In the genomic region with DNA sequence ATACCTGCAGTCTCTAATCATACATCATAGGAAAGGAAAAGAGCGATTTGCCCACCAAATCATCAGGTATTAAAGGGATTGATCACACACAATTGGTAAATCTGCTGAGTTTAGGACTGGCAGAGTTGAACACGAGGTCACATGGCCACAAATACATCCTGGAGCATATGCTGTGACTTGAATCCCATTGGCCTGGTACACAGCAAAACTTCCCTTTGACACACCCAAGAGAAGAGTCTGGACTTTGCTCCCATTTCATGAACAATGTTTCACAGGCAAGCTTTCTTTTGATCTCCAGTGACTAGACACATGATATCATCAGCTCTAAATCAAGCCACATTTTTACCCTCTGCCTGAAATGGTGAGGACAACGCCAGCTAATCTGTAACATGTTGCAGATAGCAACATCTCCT, we compare ENCODE assay signal across 1 cellular context.
A peak's percentile ranks its signal among the peaks of the same experiment; 100 is the strongest.
TF ChIP-seq lines count a peak whose summit lies in the region.

No MANE protein-coding gene starts in this region.

TF ChIP-seq in HepG2, 621 proteins besides CTCF, POLR2A, EP300 and RAD21 (continued from another document and continues in another):
- TF ChIP-seq SIX4 (CRISPR knock-in tag; IDR thresholded peaks at IDR 0.05) (0 out of 2 replicates have a peak, but pooled peaks have one; percentile 68), HOXA5 (CRISPR knock-in tag; IDR thresholded peaks at IDR 0.05) (no peak), ZNF431 (CRISPR knock-in tag; IDR thresholded peaks at IDR 0.05; ENCODE audit: borderline replicate concordance, low read depth) (peak; percentile 65; the same call in 1 of the 2 replicates), TBX2 (CRISPR knock-in tag; IDR thresholded peaks at IDR 0.05; ENCODE audit: borderline replicate concordance) (peak; percentile 89), ZNF550 (CRISPR knock-in tag; IDR thresholded peaks at IDR 0.05; ENCODE audit: borderline replicate concordance) (no peak), SMAD3 (CRISPR knock-in tag; IDR thresholded peaks at IDR 0.05) (peak; percentile 90; the same call in 1 of the 2 replicates), POLR2G (IDR thresholded peaks at IDR 0.05; ENCODE audit: low read depth, low read length) (no peak), ZNF850 (CRISPR knock-in tag; conservative IDR thresholded peaks at IDR 0.05) (no peak), PHF20 (CRISPR knock-in tag; IDR thresholded peaks at IDR 0.05) (peak; percentile 26; the same call in 1 of the 2 replicates), SMYD3 (CRISPR knock-in tag; IDR thresholded peaks at IDR 0.05) (no peak), ATF7 (IDR thresholded peaks at IDR 0.05) (peak; percentile 50; the same call in 1 of the 2 replicates), ATF7 (CRISPR knock-in tag; IDR thresholded peaks at IDR 0.05) (peak; percentile 57; the same call in 1 of the 2 replicates), ZNF841 (CRISPR knock-in tag; IDR thresholded peaks at IDR 0.05; ENCODE audit: borderline replicate concordance) (no peak), ZMYM3 (CRISPR knock-in tag; IDR thresholded peaks at IDR 0.05) (no peak), YEATS2 (CRISPR knock-in tag; IDR thresholded peaks at IDR 0.05; ENCODE audit: borderline replicate concordance) (peak; percentile 53; the same call in 1 of the 2 replicates), SOX13 (IDR thresholded peaks at IDR 0.05) (peak; percentile 56; the same call in 1 of the 2 replicates), SOX13 (CRISPR knock-in tag; conservative IDR thresholded peaks at IDR 0.05 in 1 of 2, IDR thresholded peaks at IDR 0.05 in 1 of 2) (peak in 1 of 2 experiments; percentile 94; a peak in 2 of 4 replicates), ZNF589 (CRISPR knock-in tag; conservative IDR thresholded peaks at IDR 0.05) (peak; percentile 35; the same call in 1 of the 2 replicates), ZFY (CRISPR knock-in tag; IDR thresholded peaks at IDR 0.05) (no peak), ZMYM2 (CRISPR knock-in tag; IDR thresholded peaks at IDR 0.05) (peak; percentile 80), ZNF678 (CRISPR knock-in tag; IDR thresholded peaks at IDR 0.05) (no peak), TP53 (CRISPR knock-in tag; conservative IDR thresholded peaks at IDR 0.05) (no peak), ZNF335 (CRISPR knock-in tag; IDR thresholded peaks at IDR 0.05) (peak; percentile 81; the same call in 1 of the 2 replicates), ZNF557 (CRISPR knock-in tag; IDR thresholded peaks at IDR 0.05) (no peak), TCF7 (IDR thresholded peaks at IDR 0.05; ENCODE audit: low read depth) (peak; percentile 92), ZNF3 (CRISPR knock-in tag; IDR thresholded peaks at IDR 0.05) (peak; percentile 42; the same call in 1 of the 2 replicates), ZNF614 (CRISPR knock-in tag; IDR thresholded peaks at IDR 0.05; ENCODE audit: borderline replicate concordance) (peak; percentile 87; the same call in 1 of the 2 replicates), FOXK1 (CRISPR knock-in tag; IDR thresholded peaks at IDR 0.05; ENCODE audit: borderline replicate concordance, low read depth) (peak; percentile 85; the same call in 1 of the 2 replicates), THAP11 (CRISPR knock-in tag; IDR thresholded peaks at IDR 0.05) (peak; percentile 79)
- TF ChIP-seq, protein P1, sequence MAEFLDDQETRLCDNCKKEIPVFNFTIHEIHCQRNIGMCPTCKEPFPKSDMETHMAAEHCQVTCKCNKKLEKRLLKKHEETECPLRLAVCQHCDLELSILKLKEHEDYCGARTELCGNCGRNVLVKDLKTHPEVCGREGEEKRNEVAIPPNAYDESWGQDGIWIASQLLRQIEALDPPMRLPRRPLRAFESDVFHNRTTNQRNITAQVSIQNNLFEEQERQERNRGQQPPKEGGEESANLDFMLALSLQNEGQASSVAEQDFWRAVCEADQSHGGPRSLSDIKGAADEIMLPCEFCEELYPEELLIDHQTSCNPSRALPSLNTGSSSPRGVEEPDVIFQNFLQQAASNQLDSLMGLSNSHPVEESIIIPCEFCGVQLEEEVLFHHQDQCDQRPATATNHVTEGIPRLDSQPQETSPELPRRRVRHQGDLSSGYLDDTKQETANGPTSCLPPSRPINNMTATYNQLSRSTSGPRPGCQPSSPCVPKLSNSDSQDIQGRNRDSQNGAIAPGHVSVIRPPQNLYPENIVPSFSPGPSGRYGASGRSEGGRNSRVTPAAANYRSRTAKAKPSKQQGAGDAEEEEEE (CRISPR knock-in tag; IDR thresholded peaks at IDR 0.05; ENCODE audit: borderline replicate concordance): no peak
- TF ChIP-seq, protein P2, sequence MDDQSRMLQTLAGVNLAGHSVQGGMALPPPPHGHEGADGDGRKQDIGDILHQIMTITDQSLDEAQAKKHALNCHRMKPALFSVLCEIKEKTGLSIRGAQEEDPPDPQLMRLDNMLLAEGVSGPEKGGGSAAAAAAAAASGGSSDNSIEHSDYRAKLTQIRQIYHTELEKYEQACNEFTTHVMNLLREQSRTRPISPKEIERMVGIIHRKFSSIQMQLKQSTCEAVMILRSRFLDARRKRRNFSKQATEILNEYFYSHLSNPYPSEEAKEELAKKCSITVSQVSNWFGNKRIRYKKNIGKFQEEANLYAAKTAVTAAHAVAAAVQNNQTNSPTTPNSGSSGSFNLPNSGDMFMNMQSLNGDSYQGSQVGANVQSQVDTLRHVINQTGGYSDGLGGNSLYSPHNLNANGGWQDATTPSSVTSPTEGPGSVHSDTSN (CRISPR knock-in tag; IDR thresholded peaks at IDR 0.05; ENCODE audit: borderline replicate concordance): no peak
- TF ChIP-seq, protein P3, sequence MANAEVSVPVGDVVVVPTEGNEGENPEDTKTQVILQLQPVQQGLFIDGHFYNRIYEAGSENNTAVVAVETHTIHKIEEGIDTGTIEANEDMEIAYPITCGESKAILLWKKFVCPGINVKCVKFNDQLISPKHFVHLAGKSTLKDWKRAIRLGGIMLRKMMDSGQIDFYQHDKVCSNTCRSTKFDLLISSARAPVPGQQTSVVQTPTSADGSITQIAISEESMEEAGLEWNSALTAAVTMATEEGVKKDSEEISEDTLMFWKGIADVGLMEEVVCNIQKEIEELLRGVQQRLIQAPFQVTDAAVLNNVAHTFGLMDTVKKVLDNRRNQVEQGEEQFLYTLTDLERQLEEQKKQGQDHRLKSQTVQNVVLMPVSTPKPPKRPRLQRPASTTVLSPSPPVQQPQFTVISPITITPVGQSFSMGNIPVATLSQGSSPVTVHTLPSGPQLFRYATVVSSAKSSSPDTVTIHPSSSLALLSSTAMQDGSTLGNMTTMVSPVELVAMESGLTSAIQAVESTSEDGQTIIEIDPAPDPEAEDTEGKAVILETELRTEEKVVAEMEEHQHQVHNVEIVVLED (CRISPR knock-in tag; IDR thresholded peaks at IDR 0.05; ENCODE audit: borderline replicate concordance): no peak
- TF ChIP-seq, protein P4, sequence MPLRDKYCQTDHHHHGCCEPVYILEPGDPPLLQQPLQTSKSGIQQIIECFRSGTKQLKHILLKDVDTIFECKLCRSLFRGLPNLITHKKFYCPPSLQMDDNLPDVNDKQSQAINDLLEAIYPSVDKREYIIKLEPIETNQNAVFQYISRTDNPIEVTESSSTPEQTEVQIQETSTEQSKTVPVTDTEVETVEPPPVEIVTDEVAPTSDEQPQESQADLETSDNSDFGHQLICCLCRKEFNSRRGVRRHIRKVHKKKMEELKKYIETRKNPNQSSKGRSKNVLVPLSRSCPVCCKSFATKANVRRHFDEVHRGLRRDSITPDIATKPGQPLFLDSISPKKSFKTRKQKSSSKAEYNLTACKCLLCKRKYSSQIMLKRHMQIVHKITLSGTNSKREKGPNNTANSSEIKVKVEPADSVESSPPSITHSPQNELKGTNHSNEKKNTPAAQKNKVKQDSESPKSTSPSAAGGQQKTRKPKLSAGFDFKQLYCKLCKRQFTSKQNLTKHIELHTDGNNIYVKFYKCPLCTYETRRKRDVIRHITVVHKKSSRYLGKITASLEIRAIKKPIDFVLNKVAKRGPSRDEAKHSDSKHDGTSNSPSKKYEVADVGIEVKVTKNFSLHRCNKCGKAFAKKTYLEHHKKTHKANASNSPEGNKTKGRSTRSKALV (CRISPR knock-in tag; IDR thresholded peaks at IDR 0.05): 0 out of 2 replicates have a peak, but pooled peaks have one; percentile 53
- TF ChIP-seq, protein P5, sequence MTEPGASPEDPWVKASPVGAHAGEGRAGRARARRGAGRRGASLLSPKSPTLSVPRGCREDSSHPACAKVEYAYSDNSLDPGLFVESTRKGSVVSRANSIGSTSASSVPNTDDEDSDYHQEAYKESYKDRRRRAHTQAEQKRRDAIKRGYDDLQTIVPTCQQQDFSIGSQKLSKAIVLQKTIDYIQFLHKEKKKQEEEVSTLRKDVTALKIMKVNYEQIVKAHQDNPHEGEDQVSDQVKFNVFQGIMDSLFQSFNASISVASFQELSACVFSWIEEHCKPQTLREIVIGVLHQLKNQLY (CRISPR knock-in tag; IDR thresholded peaks at IDR 0.05): peak; percentile 66
- TF ChIP-seq, protein P6, sequence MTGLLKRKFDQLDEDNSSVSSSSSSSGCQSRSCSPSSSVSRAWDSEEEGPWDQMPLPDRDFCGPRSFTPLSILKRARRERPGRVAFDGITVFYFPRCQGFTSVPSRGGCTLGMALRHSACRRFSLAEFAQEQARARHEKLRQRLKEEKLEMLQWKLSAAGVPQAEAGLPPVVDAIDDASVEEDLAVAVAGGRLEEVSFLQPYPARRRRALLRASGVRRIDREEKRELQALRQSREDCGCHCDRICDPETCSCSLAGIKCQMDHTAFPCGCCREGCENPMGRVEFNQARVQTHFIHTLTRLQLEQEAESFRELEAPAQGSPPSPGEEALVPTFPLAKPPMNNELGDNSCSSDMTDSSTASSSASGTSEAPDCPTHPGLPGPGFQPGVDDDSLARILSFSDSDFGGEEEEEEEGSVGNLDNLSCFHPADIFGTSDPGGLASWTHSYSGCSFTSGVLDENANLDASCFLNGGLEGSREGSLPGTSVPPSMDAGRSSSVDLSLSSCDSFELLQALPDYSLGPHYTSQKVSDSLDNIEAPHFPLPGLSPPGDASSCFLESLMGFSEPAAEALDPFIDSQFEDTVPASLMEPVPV (CRISPR knock-in tag; IDR thresholded peaks at IDR 0.05): no peak
- TF ChIP-seq, protein P7, sequence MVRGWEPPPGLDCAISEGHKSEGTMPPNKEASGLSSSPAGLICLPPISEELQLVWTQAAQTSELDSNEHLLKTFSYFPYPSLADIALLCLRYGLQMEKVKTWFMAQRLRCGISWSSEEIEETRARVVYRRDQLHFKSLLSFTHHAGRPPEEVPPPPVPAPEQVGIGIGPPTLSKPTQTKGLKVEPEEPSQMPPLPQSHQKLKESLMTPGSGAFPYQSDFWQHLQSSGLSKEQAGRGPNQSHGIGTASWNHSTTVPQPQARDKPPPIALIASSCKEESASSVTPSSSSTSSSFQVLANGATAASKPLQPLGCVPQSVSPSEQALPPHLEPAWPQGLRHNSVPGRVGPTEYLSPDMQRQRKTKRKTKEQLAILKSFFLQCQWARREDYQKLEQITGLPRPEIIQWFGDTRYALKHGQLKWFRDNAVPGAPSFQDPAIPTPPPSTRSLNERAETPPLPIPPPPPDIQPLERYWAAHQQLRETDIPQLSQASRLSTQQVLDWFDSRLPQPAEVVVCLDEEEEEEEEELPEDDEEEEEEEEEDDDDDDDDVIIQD (CRISPR knock-in tag; IDR thresholded peaks at IDR 0.05; ENCODE audit: low read depth): peak; percentile 100
- TF ChIP-seq, protein P8, sequence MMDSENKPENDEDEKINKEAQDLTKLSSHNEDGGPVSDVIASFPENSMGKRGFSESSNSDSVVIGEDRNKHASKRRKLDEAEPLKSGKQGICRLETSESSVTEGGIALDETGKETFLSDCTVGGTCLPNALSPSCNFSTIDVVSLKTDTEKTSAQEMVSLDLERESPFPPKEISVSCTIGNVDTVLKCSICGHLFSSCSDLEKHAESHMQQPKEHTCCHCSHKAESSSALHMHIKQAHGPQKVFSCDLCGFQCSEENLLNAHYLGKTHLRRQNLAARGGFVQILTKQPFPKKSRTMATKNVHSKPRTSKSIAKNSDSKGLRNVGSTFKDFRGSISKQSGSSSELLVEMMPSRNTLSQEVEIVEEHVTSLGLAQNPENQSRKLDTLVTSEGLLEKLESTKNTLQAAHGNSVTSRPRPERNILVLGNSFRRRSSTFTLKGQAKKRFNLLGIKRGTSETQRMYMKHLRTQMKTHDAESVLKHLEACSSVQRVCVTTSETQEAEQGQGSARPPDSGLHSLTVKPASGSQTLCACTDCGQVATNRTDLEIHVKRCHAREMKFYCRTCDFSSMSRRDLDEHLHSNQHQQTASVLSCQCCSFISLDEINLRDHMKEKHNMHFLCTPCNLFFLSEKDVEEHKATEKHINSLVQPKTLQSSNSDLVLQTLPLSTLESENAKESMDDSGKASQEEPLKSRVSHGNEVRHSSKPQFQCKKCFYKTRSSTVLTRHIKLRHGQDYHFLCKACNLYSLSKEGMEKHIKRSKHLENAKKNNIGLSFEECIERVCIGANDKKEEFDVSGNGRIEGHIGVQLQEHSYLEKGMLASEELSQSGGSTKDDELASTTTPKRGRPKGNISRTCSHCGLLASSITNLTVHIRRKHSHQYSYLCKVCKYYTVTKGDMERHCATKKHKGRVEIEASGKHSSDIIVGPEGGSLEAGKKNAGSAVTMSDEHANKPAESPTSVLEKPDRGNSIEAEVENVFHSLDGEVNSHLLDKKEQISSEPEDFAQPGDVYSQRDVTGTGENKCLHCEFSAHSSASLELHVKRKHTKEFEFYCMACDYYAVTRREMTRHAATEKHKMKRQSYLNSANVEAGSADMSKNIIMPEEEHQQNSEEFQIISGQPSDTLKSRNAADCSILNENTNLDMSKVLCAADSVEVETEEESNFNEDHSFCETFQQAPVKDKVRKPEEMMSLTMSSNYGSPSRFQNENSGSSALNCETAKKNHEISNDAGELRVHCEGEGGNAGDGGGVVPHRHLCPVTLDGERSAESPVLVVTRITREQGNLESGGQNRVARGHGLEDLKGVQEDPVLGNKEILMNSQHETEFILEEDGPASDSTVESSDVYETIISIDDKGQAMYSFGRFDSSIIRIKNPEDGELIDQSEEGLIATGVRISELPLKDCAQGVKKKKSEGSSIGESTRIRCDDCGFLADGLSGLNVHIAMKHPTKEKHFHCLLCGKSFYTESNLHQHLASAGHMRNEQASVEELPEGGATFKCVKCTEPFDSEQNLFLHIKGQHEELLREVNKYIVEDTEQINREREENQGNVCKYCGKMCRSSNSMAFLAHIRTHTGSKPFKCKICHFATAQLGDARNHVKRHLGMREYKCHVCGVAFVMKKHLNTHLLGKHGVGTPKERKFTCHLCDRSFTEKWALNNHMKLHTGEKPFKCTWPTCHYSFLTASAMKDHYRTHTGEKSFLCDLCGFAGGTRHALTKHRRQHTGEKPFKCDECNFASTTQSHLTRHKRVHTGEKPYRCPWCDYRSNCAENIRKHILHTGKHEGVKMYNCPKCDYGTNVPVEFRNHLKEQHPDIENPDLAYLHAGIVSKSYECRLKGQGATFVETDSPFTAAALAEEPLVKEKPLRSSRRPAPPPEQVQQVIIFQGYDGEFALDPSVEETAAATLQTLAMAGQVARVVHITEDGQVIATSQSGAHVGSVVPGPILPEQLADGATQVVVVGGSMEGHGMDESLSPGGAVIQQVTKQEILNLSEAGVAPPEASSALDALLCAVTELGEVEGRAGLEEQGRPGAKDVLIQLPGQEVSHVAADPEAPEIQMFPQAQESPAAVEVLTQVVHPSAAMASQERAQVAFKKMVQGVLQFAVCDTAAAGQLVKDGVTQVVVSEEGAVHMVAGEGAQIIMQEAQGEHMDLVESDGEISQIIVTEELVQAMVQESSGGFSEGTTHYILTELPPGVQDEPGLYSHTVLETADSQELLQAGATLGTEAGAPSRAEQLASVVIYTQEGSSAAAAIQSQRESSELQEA (CRISPR knock-in tag; IDR thresholded peaks at IDR 0.05; ENCODE audit: not compliant biosample characterization): no peak
- TF ChIP-seq, protein P9, sequence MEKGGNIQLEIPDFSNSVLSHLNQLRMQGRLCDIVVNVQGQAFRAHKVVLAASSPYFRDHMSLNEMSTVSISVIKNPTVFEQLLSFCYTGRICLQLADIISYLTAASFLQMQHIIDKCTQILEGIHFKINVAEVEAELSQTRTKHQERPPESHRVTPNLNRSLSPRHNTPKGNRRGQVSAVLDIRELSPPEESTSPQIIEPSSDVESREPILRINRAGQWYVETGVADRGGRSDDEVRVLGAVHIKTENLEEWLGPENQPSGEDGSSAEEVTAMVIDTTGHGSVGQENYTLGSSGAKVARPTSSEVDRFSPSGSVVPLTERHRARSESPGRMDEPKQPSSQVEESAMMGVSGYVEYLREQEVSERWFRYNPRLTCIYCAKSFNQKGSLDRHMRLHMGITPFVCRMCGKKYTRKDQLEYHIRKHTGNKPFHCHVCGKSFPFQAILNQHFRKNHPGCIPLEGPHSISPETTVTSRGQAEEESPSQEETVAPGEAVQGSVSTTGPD (CRISPR knock-in tag; IDR thresholded peaks at IDR 0.05): no peak; the same call in 1 of the 2 replicates
